ENCODE assay signal across 31 cellular contexts in genomic region chr21:45461806-45462341, GRCh38.
"Had no signal": no experiment of that assay in that cellular context is flagged by ENCODE, and none has a peak within 500 bp of the region (broad histone marks: within the 10 kb centered on the region; RNA-seq: fewer than 3 reads in every experiment).

No MANE protein-coding gene starts in this region.

- H3K4me1 ChIP-seq: colonic mucosa had no signal

- H3K27ac ChIP-seq: breast epithelium, cardiac muscle cell, colonic mucosa had no signal

- DNase-seq: activated CD4-positive, alpha-beta memory T cell treated with anti-CD3 and anti-CD28 coated beads for 36 hours; activated CD4-positive, alpha-beta T cell treated with anti-CD3 and anti-CD28 coated beads for 36 hours; activated CD4-positive, alpha-beta T cell treated with anti-CD3 and anti-CD28 coated beads, Interleukin-2, amount 10 ng/mL, durations not matched to agents 24 days and 14 days; activated CD4-positive, CD25-positive, alpha-beta regulatory T cell; activated CD4-positive, CD25-positive, alpha-beta regulatory T cell treated with anti-CD3 and anti-CD28 coated beads, Interleukin-2, amount 50 U/mL, for 72 hours; activated CD8-positive, alpha-beta memory T cell treated with anti-CD3 and anti-CD28 coated beads, Interleukin-2, amount 10 ng/mL, durations not matched to agents 7 days and 5 days; activated CD8-positive, alpha-beta memory T cell treated with anti-CD3 and anti-CD28 coated beads, Interleukin-2, amount 50 U/mL, for 4 hours; activated CD8-positive, alpha-beta T cell treated with anti-CD3 and anti-CD28 coated beads, Interleukin-2, amount 10 ng/mL, durations not matched to agents 7 days and 5 days; activated effector memory CD4-positive, alpha-beta T cell treated with anti-CD3 and anti-CD28 coated beads, Interleukin-2, amount 50 U/mL, for 16 hours; activated naive CD4-positive, alpha-beta T cell treated with anti-CD3 and anti-CD28 coated beads for 36 hours; activated naive CD8-positive, alpha-beta T cell treated with anti-CD3 and anti-CD28 coated beads for 36 hours; activated naive CD8-positive, alpha-beta T cell treated with anti-CD3 and anti-CD28 coated beads, Interleukin-2, amount 50 U/mL, for 24 hours; activated T-cell treated with anti-CD3 and anti-CD28 coated beads, Interleukin-2, amount 50 U/mL, for 1 hour; activated T-cell treated with anti-CD3 and anti-CD28 coated beads, Interleukin-2, amount 50 U/mL, for 48 hours; adrenal gland; amygdala; central memory CD4-positive, alpha-beta T cell; cerebellar nuclear complex; colonic mucosa; effector CD8-positive, alpha-beta T cell; foreskin fibroblast; T-helper 17 cell; T1000 had no signal

- H3K27me3 ChIP-seq: adrenal gland, breast epithelium, cardiac muscle cell, colonic mucosa had no signal

- H3K4me3 ChIP-seq: adrenal gland, breast epithelium, cardiac muscle cell, colonic mucosa had no signal

- H3K4me3 Mint-ChIP-seq: activated CD4-positive, alpha-beta memory T cell treated with anti-CD3 and anti-CD28 coated beads for 36 hours; activated CD4-positive, alpha-beta T cell treated with anti-CD3 and anti-CD28 coated beads for 36 hours; activated CD4-positive, alpha-beta T cell treated with anti-CD3 and anti-CD28 coated beads, Interleukin-2, amount 10 ng/mL, durations not matched to agents 24 days and 14 days; activated CD8-positive, alpha-beta memory T cell treated with anti-CD3 and anti-CD28 coated beads, Interleukin-2, amount 10 ng/mL, durations not matched to agents 7 days and 5 days; activated CD8-positive, alpha-beta T cell treated with anti-CD3 and anti-CD28 coated beads, Interleukin-2, amount 10 ng/mL, durations not matched to agents 7 days and 5 days; activated naive CD4-positive, alpha-beta T cell treated with anti-CD3 and anti-CD28 coated beads for 36 hours; activated naive CD4-positive, alpha-beta T cell treated with anti-CD3 and anti-CD28 coated beads, Interleukin-2, amount 50 U/mL, for 24 hours; activated naive CD8-positive, alpha-beta T cell treated with anti-CD3 and anti-CD28 coated beads for 36 hours; activated naive CD8-positive, alpha-beta T cell treated with anti-CD3 and anti-CD28 coated beads, Interleukin-2, amount 50 U/mL, for 24 hours; activated T-helper 1 cell treated with anti-CD3 and anti-CD28 coated beads, Interleukin-12 subunit alpha, Interleukin-12 subunit beta, Interleukin-2, Interleukin-4 antibody, amounts not matched to agents 30 ng/mL and 10 ng/mL and 1 ng/mL, durations not matched to agents 14 hours and 24 hours and 36 hours; brain; T-helper 17 cell; T-helper 2 cell treated with Interferon-gamma antibody and Interleukin-4, amounts not matched to agents 5 μg/mL and 100 μg/mL, for 36 hours had no signal

- H3K9me3 ChIP-seq: adrenal gland, colonic mucosa had no signal

- H3K9me3 Mint-ChIP-seq: activated CD4-positive, alpha-beta T cell treated with anti-CD3 and anti-CD28 coated beads, Interleukin-2, amount 10 ng/mL, durations not matched to agents 24 days and 14 days; activated T-helper 1 cell treated with anti-CD3 and anti-CD28 coated beads, Interleukin-12 subunit alpha, Interleukin-12 subunit beta, Interleukin-2, Interleukin-4 antibody, amounts not matched to agents 30 ng/mL and 10 ng/mL and 1 ng/mL, durations not matched to agents 14 hours and 24 hours and 36 hours; activated T-helper 2 cell treated with anti-CD3 and anti-CD28 coated beads, Interferon-gamma antibody, Interleukin-2, Interleukin-4, amounts not matched to agents 10 μg/mL and 5 μg/mL and 100 μg/mL, durations not matched to agents 14 hours and 24 hours and 36 hours; T-helper 2 cell treated with Interferon-gamma antibody and Interleukin-4, amounts not matched to agents 5 μg/mL and 100 μg/mL, for 36 hours had no signal

- H3K36me3 Mint-ChIP-seq: activated CD8-positive, alpha-beta memory T cell treated with anti-CD3 and anti-CD28 coated beads, Interleukin-2, amount 10 ng/mL, durations not matched to agents 7 days and 5 days had no signal

- H3K27me3 Mint-ChIP-seq: activated naive CD4-positive, alpha-beta T cell treated with anti-CD3 and anti-CD28 coated beads, Interleukin-2, amount 50 U/mL, for 24 hours had no signal

- FAIRE-seq: frontal cortex had no signal

- H3K27ac Mint-ChIP-seq: activated CD4-positive, alpha-beta memory T cell treated with anti-CD3 and anti-CD28 coated beads for 36 hours; activated CD4-positive, alpha-beta T cell treated with anti-CD3 and anti-CD28 coated beads for 36 hours; activated CD4-positive, alpha-beta T cell treated with anti-CD3 and anti-CD28 coated beads, Interleukin-2, amount 10 ng/mL, durations not matched to agents 24 days and 14 days; activated CD8-positive, alpha-beta memory T cell treated with anti-CD3 and anti-CD28 coated beads, Interleukin-2, amount 10 ng/mL, durations not matched to agents 7 days and 5 days; activated CD8-positive, alpha-beta T cell treated with anti-CD3 and anti-CD28 coated beads, Interleukin-2, amount 10 ng/mL, durations not matched to agents 7 days and 5 days; activated naive CD4-positive, alpha-beta T cell treated with anti-CD3 and anti-CD28 coated beads for 36 hours; activated naive CD4-positive, alpha-beta T cell treated with anti-CD3 and anti-CD28 coated beads, Interleukin-2, amount 50 U/mL, for 24 hours; activated naive CD8-positive, alpha-beta T cell treated with anti-CD3 and anti-CD28 coated beads for 36 hours; activated naive CD8-positive, alpha-beta T cell treated with anti-CD3 and anti-CD28 coated beads, Interleukin-2, amount 50 U/mL, for 24 hours; activated T-helper 1 cell treated with anti-CD3 and anti-CD28 coated beads, Interleukin-12 subunit alpha, Interleukin-12 subunit beta, Interleukin-2, Interleukin-4 antibody, amounts not matched to agents 30 ng/mL and 10 ng/mL and 1 ng/mL, durations not matched to agents 14 hours and 24 hours and 36 hours; activated T-helper 2 cell treated with anti-CD3 and anti-CD28 coated beads, Interferon-gamma antibody, Interleukin-2, Interleukin-4, amounts not matched to agents 10 μg/mL and 5 μg/mL and 100 μg/mL, durations not matched to agents 14 hours and 24 hours and 36 hours; brain; T-helper 17 cell; T-helper 2 cell treated with Interferon-gamma antibody and Interleukin-4, amounts not matched to agents 5 μg/mL and 100 μg/mL, for 36 hours had no signal

- H3K4me1 Mint-ChIP-seq: activated CD4-positive, alpha-beta T cell treated with anti-CD3 and anti-CD28 coated beads for 36 hours; activated CD4-positive, alpha-beta T cell treated with anti-CD3 and anti-CD28 coated beads, Interleukin-2, amount 10 ng/mL, durations not matched to agents 24 days and 14 days; activated CD8-positive, alpha-beta memory T cell treated with anti-CD3 and anti-CD28 coated beads, Interleukin-2, amount 10 ng/mL, durations not matched to agents 7 days and 5 days; activated naive CD4-positive, alpha-beta T cell treated with anti-CD3 and anti-CD28 coated beads, Interleukin-2, amount 50 U/mL, for 24 hours; activated naive CD8-positive, alpha-beta T cell treated with anti-CD3 and anti-CD28 coated beads for 36 hours; activated naive CD8-positive, alpha-beta T cell treated with anti-CD3 and anti-CD28 coated beads, Interleukin-2, amount 50 U/mL, for 24 hours; T-helper 17 cell had no signal

- H3K36me3 ChIP-seq: adrenal gland, breast epithelium, colonic mucosa had no signal
